ENCODE assay signal across 8 cellular contexts in genomic region chr6:141552463-141552862, GRCh38.
A peak's percentile ranks its signal among the peaks of the same experiment; 100 is the strongest.
DNase-seq lines count a peak whose midpoint lies in the region; ATAC-seq, FAIRE-seq and TF ChIP-seq lines count a peak whose summit lies in the region.

No MANE protein-coding gene starts in this region.

- 6 to 55% (median 24%) methylated on average over 1 of the region's 1 CpG for WGBS in small intestine, 3 donors

- peaks cover 27% of the 10 kb centered on the region for H3K36me3 Mint-ChIP-seq in HFFc6 (ENCODE audit: low read depth)
- H3K36me3 Mint-ChIP-seq in endothelial cell (ENCODE audit: low read depth, unreplicated experiment): no peaks in the 10 kb centered on the region

- no peak for FAIRE-seq in small intestine (lab: Jason Lieb, UNC)

- H3K4me1 ChIP-seq in small intestine (ENCODE audit: control insufficient read depth in 2 of 2, insufficient read depth in 1 of 2, low read depth in 1 of 2, low read length in 1 of 2) (peaks cover 0 to 2% of the 10 kb centered on the region in 2 donors), Peyer's patch (no peaks in the 10 kb centered on the region)

- TF ChIP-seq CTCF in HFFc6 (IDR thresholded peaks at IDR 0.05) (no peak), astrocyte of the spinal cord (IDR thresholded peaks at IDR 0.05; ENCODE audit: low read depth, low read length) (no peak), endothelial cell (IDR thresholded peaks at IDR 0.05; ENCODE audit: unreplicated experiment) (no peak), Peyer's patch (IDR thresholded peaks at IDR 0.05) (no peak)

- H3K27ac ChIP-seq in small intestine (ENCODE audit: low read depth in 1 of 2, low read length in 1 of 2): no peak overlapping the region
- no peak overlapping the region for H3K27ac ChIP-seq in Peyer's patch

- H3K4me3 ChIP-seq in astrocyte of the spinal cord (ENCODE audit: low read depth, low read length): no peak overlapping the region
- no peak overlapping the region for H3K4me3 ChIP-seq in small intestine (ENCODE audit: low read depth in 1 of 2, low read length in 2 of 2)
- no peak overlapping the region for H3K4me3 ChIP-seq in Peyer's patch

- no peak overlapping the region for H3K27ac Mint-ChIP-seq in HFFc6
- H3K27ac Mint-ChIP-seq in endothelial cell (ENCODE audit: unreplicated experiment): no peak overlapping the region

- peak; percentile 93 for ATAC-seq in GM18511 (IDR thresholded peaks at IDR 0.05; ENCODE audit: unreplicated experiment)

- H3K36me3 ChIP-seq in small intestine (ENCODE audit: control insufficient read depth in 2 of 2, insufficient read depth in 2 of 2, low read length in 2 of 2) (no peaks in the 10 kb centered on the region), Peyer's patch (no peaks in the 10 kb centered on the region)

- no peaks in the 10 kb centered on the region for H3K27me3 ChIP-seq in small intestine (ENCODE audit: control insufficient read depth in 2 of 2, insufficient read depth in 2 of 2, low read length in 2 of 2)
- H3K27me3 ChIP-seq in Peyer's patch: no peaks in the 10 kb centered on the region

- H3K9me3 Mint-ChIP-seq in HFFc6 (peaks cover 29% of the 10 kb centered on the region), endothelial cell (ENCODE audit: unreplicated experiment) (no peaks in the 10 kb centered on the region)

- H3K9me3 ChIP-seq in small intestine (ENCODE audit: control insufficient read depth, low read depth): no peaks in the 10 kb centered on the region
- no peaks in the 10 kb centered on the region for H3K9me3 ChIP-seq in Peyer's patch

- H3K4me1 Mint-ChIP-seq in HFFc6 (ENCODE audit: low read depth) (peaks cover 20% of the 10 kb centered on the region), endothelial cell (ENCODE audit: unreplicated experiment) (no peaks in the 10 kb centered on the region)

- in situ Hi-C loops in astrocyte of the spinal cord (cut with HindIII; ENCODE audit: low sequenced_read_pairs): no loop called here

- no peak for TF ChIP-seq POLR2A in Peyer's patch (IDR thresholded peaks at IDR 0.05)

- no peaks in the 10 kb centered on the region for H3K27me3 Mint-ChIP-seq in HFFc6 (ENCODE audit: insufficient read depth)
- peaks cover 1% of the 10 kb centered on the region for H3K27me3 Mint-ChIP-seq in endothelial cell (ENCODE audit: unreplicated experiment)

- no peak overlapping the region for H3K4me3 Mint-ChIP-seq in HFFc6
- no peak overlapping the region for H3K4me3 Mint-ChIP-seq in endothelial cell (ENCODE audit: unreplicated experiment)

- DNase-seq in HFFc6 (peak; percentile 46), NCI-H1092 treated with DMSO at 0.1 percent for 48 hours (lab: John Stamatoyannopoulos, UW) (peak; percentile 94), astrocyte of the spinal cord (ENCODE audit: low read depth, low spot score) (peak; percentile 90), small intestine (peak; percentile 27), pons (ENCODE audit: low spot score) (no peak), endothelial cell (ENCODE audit: low spot score) (no peak), Peyer's patch (no peak)

Comparison
In these comparisons a context has a peak if more than half of its experiments do, and no peak if none do; other contexts are left out.
1. DNase-seq: peak in HFFc6 (single experiment), NCI-H1092 treated with DMSO at 0.1 percent for 48 hours (single experiment), astrocyte of the spinal cord (single experiment) and small intestine (single experiment); none in pons (single experiment), endothelial cell (single experiment) and Peyer's patch (0 of 3).